In genomic region chr1:246178902-246179301, GRCh38 we compare ENCODE assay signal across 12 cellular contexts.
"Had no signal": no experiment of that assay in that cellular context is flagged by ENCODE, and none has a peak within 500 bp of the region (broad histone marks: within the 10 kb centered on the region; RNA-seq: fewer than 3 reads in every experiment).

No MANE protein-coding gene starts in this region.

- H3K4me3 ChIP-seq: ascending aorta, hepatocyte had no signal

- H3K27ac ChIP-seq: ascending aorta, epithelial cell of prostate, hepatocyte, neutrophil, parathyroid adenoma, VCaP had no signal

- H3K27me3 ChIP-seq: ascending aorta, hepatocyte, neutrophil had no signal

- H3K4me1 ChIP-seq: ascending aorta, parathyroid adenoma had no signal

- H3K9me3 ChIP-seq: ascending aorta, neutrophil had no signal

- H3K36me3 ChIP-seq: ascending aorta, neutrophil had no signal

- DNase-seq: activated CD4-positive, alpha-beta T cell treated with anti-CD3 and anti-CD28 coated beads, Interleukin-2, amount 50 U/mL, for 48 hours; activated naive CD4-positive, alpha-beta T cell treated with anti-CD3 and anti-CD28 coated beads, Interleukin-2, amount 10 ng/mL, durations not matched to agents 7 days and 5 days; islet precursor cell; mammary epithelial cell; naive thymus-derived CD4-positive, alpha-beta T cell; stimulated activated CD4-positive, alpha-beta T cell treated with anti-CD3 and anti-CD28 coated beads, Interleukin-2, amount 100 ng/mL, for 48 hours had no signal
